24 cellular contexts compared by ENCODE assay signal in genomic region chr4:42216569-42216968, GRCh38.
"Had no signal": no experiment of that assay in that cellular context is flagged by ENCODE, and none has a peak within 500 bp of the region (broad histone marks: within the 10 kb centered on the region; RNA-seq: fewer than 3 reads in every experiment).

No MANE protein-coding gene starts in this region.

- H3K4me3 ChIP-seq: psoas muscle, right lobe of liver, spleen, tibial artery, upper lobe of right lung, vagina had no signal

- H3K4me1 ChIP-seq: foreskin keratinocyte, parathyroid adenoma, psoas muscle, right lobe of liver, spleen, tibial artery, upper lobe of right lung, vagina had no signal

- H3K36me3 ChIP-seq: right lobe of liver, spleen, tibial artery, upper lobe of right lung, vagina had no signal

- H3K27ac Mint-ChIP-seq: endodermal cell; naive thymus-derived CD4-positive, alpha-beta T cell; nephron progenitor cell; stimulated activated memory B cell treated with anti-CD40 and anti-IgM and Interleukin-4, amounts not matched to agents 10 μg/mL and 1 μg/mL and 100 μg/mL, for 72 hours; stimulated activated naive CD8-positive, alpha-beta T cell treated with anti-CD3 and anti-CD28 coated beads, Interleukin-15, Interleukin-2, amounts not matched to agents 100 ng/mL and 50 ng/mL, for 24 hours had no signal

- H3K9me3 Mint-ChIP-seq: endodermal cell; stimulated activated naive CD8-positive, alpha-beta T cell treated with anti-CD3 and anti-CD28 coated beads, Interleukin-15, Interleukin-2, amounts not matched to agents 100 ng/mL and 50 ng/mL, for 24 hours had no signal

- H3K4me1 Mint-ChIP-seq: endodermal cell; naive thymus-derived CD4-positive, alpha-beta T cell; stimulated activated memory B cell treated with anti-CD40 and anti-IgM and Interleukin-4, amounts not matched to agents 10 μg/mL and 1 μg/mL and 100 μg/mL, for 72 hours had no signal

- H3K36me3 Mint-ChIP-seq: naive thymus-derived CD4-positive, alpha-beta T cell had no signal

- DNase-seq: effector CD4-positive, alpha-beta T cell; endodermal cell; erythroblast; foreskin keratinocyte; head of caudate nucleus; hippocampal formation; kidney glomerular epithelial cell; mesendoderm; naive thymus-derived CD4-positive, alpha-beta T cell; nephron progenitor cell; psoas muscle; retina; right lobe of liver; spleen; stimulated activated CD4-positive, alpha-beta T cell treated with anti-CD3 and anti-CD28 coated beads, Interleukin-15, amount 100 ng/mL, for 24 hours; stimulated activated CD4-positive, alpha-beta T cell treated with anti-CD3 and anti-CD28 coated beads, Interleukin-1b, Interleukin-23, amount 100 ng/mL, for 48 hours; stimulated activated CD4-positive, alpha-beta T cell treated with anti-CD3 and anti-CD28 coated beads, Interleukin-4, amount 100 ng/mL, for 24 hours; tibial artery; upper lobe of right lung had no signal

- H3K27me3 Mint-ChIP-seq: stimulated activated memory B cell treated with anti-CD40 and anti-IgM and Interleukin-4, amounts not matched to agents 10 μg/mL and 1 μg/mL and 100 μg/mL, for 72 hours; stimulated activated naive CD8-positive, alpha-beta T cell treated with anti-CD3 and anti-CD28 coated beads, Interleukin-15, Interleukin-2, amounts not matched to agents 100 ng/mL and 50 ng/mL, for 24 hours had no signal

- H3K4me3 Mint-ChIP-seq: endodermal cell; naive thymus-derived CD4-positive, alpha-beta T cell; nephron progenitor cell; stimulated activated memory B cell treated with anti-CD40 and anti-IgM and Interleukin-4, amounts not matched to agents 10 μg/mL and 1 μg/mL and 100 μg/mL, for 72 hours; stimulated activated naive CD8-positive, alpha-beta T cell treated with anti-CD3 and anti-CD28 coated beads, Interleukin-15, Interleukin-2, amounts not matched to agents 100 ng/mL and 50 ng/mL, for 24 hours had no signal

- H3K79me2 ChIP-seq: parathyroid adenoma had no signal

- H3K27me3 ChIP-seq: foreskin keratinocyte, right lobe of liver, spleen, tibial artery, upper lobe of right lung, vagina had no signal

- H2AFZ ChIP-seq: parathyroid adenoma had no signal

- H3K27ac ChIP-seq: foreskin keratinocyte, parathyroid adenoma, psoas muscle, right lobe of liver, spleen, tibial artery, upper lobe of right lung, vagina had no signal

- H3K9me3 ChIP-seq: psoas muscle, right lobe of liver, spleen, tibial artery, upper lobe of right lung, vagina had no signal

- H3K9ac ChIP-seq: parathyroid adenoma had no signal

- FAIRE-seq: endothelial cell of umbilical vein had no signal
